ENCODE assay signal across 4 cellular contexts in genomic region chr9:39624048-39624447, GRCh38.
DNase-seq lines count a peak whose midpoint lies in the region; ATAC-seq, FAIRE-seq and TF ChIP-seq lines count a peak whose summit lies in the region.
"Not testable (repeated sequence)": the region's sequence is repeated elsewhere in the genome, so short reads cannot be mapped to it uniquely, and the experiment has no call there.

No MANE protein-coding gene starts in this region.

- H3K9me2 ChIP-seq in GM23338 (ENCODE audit: insufficient read depth) = not testable (repeated sequence)

- not testable (repeated sequence) for H3K9ac ChIP-seq in HepG2 (ENCODE audit: insufficient read depth, low read depth, low read length)

- not testable (repeated sequence) for H4K20me1 ChIP-seq in GM23338 (replicated peaks; ENCODE audit: insufficient read depth); HepG2 (ENCODE audit: insufficient read depth, low read length)

- intact Hi-C loops in HepG2 (cut with micrococcal nuclease; ENCODE audit: unreplicated experiment) = not testable (repeated sequence)

- H3K36me3 ChIP-seq in GM23338 (ENCODE audit: insufficient read depth); HepG2 (replicated peaks in 1 of 2; ENCODE audit: control insufficient read depth in 1 of 2, insufficient read depth in 2 of 2, low read length in 2 of 2): not testable (repeated sequence)

- POLR2A ChIA-PET in WTC11 (lab: Charles Lee); HepG2 (lab: Yijun Ruan, JAX): not testable (repeated sequence)

- no CpG with 5 or more reads among the region's 10 CpGs for WGBS in HepG2 (ENCODE audit: low lambda C conversion rate)

- DNase-seq in GM23338 (ENCODE audit: low spot score); WTC11 (ENCODE audit: low spot score); HepG2 (ENCODE audit: low spot score): not testable (repeated sequence)

- TF ChIP-seq POLR2A in HepG2 (IDR thresholded peaks at IDR 0.05; ENCODE audit: insufficient read depth in 1 of 2, low read depth in 2 of 2, low read length in 2 of 2) = not testable (repeated sequence)

- TF ChIP-seq CTCF in GM23338 (conservative IDR thresholded peaks at IDR 0.05; ENCODE audit: low read depth in 2 of 2); WTC11 (IDR thresholded peaks at IDR 0.05); HepG2 (CRISPR knock-in tag; IDR thresholded peaks at IDR 0.05): not testable (repeated sequence)

- H3K27ac Mint-ChIP-seq in GM23338, WTC11: not testable (repeated sequence)

- not testable (repeated sequence) for H3K27ac ChIP-seq in GM23338 (ENCODE audit: low read depth); HepG2 (ENCODE audit: extremely low read length, insufficient read depth, low read length)

- H3K4me1 Mint-ChIP-seq in GM23338, WTC11: not testable (repeated sequence)

- in situ Hi-C loops in HepG2 (cut with HindIII; ENCODE audit: extremely low pct_ligation_motif_present, low pct_unique_long_range_greater_than_20kb) = not testable (repeated sequence)

- not testable (repeated sequence) for H3K4me3 Mint-ChIP-seq in GM23338, WTC11

- FAIRE-seq in HepG2 (lab: Jason Lieb, UNC) = not testable (repeated sequence)

- not testable (repeated sequence) for H3K4me2 ChIP-seq in GM23338; HepG2 (ENCODE audit: low read depth, low read length)

- TF ChIP-seq RAD21 in HepG2 (CRISPR knock-in tag; IDR thresholded peaks at IDR 0.05) = not testable (repeated sequence)

- not testable (repeated sequence) for H3K27me3 ChIP-seq in GM23338 (ENCODE audit: insufficient read depth); HepG2 (ENCODE audit: control insufficient read depth in 1 of 2, insufficient read depth in 2 of 2, low read length in 2 of 2)

- H3F3A ChIP-seq in GM23338 (replicated peaks; ENCODE audit: low read depth) = not testable (repeated sequence)

- ATAC-seq in GM23338 (peak; percentile 56), SK-N-SH treated with all-trans-retinoic acid at 6 μM for 48 hours (peak; percentile 63; the same call in 2 of the 3 replicates), WTC11 (peak; percentile 84), HepG2 (peak; percentile 70)

- H3K9me3 ChIP-seq in HepG2 (ENCODE audit: low read length) = not testable (repeated sequence)

- TF ChIP-seq EP300 in HepG2 (IDR thresholded peaks at IDR 0.05; ENCODE audit: low read depth in 2 of 2, low read length in 2 of 2); HepG2 (CRISPR knock-in tag; IDR thresholded peaks at IDR 0.05; ENCODE audit: borderline replicate concordance): not testable (repeated sequence)

- H2AFZ ChIP-seq in GM23338; HepG2 (ENCODE audit: low read length): not testable (repeated sequence)

- H3K4me3 ChIP-seq in GM23338; HepG2 (replicated peaks in 1 of 3; ENCODE audit: insufficient read depth in 1 of 3, low read depth in 2 of 3, low read length in 3 of 3): not testable (repeated sequence)

- not testable (repeated sequence) for H3K27me3 Mint-ChIP-seq in GM23338 (ENCODE audit: insufficient read depth, low read depth, poor library complexity); WTC11 (ENCODE audit: low read depth)

- not testable (repeated sequence) for H3K79me2 ChIP-seq in GM23338 (replicated peaks; ENCODE audit: insufficient read depth); HepG2 (ENCODE audit: insufficient read depth, low read length)

- not testable (repeated sequence) for H3K9me3 Mint-ChIP-seq in GM23338, WTC11

- CTCF ChIA-PET in WTC11 (lab: Charles Lee); HepG2 (lab: Yijun Ruan, JAX; ENCODE audit: low intra/inter-chr PET ratio, low total read pairs): not testable (repeated sequence)

- not testable (repeated sequence) for H3K36me3 Mint-ChIP-seq in GM23338 (ENCODE audit: low read depth); WTC11

- H3K4me1 ChIP-seq in GM23338 (ENCODE audit: insufficient read depth); HepG2 (ENCODE audit: insufficient read depth, low read length): not testable (repeated sequence)

- BruUV-seq in HepG2 (replicated peaks; lab: Mats Ljungman, UMichigan) = not testable (repeated sequence)
